8 cellular contexts compared by ENCODE assay signal in the genomic region with DNA sequence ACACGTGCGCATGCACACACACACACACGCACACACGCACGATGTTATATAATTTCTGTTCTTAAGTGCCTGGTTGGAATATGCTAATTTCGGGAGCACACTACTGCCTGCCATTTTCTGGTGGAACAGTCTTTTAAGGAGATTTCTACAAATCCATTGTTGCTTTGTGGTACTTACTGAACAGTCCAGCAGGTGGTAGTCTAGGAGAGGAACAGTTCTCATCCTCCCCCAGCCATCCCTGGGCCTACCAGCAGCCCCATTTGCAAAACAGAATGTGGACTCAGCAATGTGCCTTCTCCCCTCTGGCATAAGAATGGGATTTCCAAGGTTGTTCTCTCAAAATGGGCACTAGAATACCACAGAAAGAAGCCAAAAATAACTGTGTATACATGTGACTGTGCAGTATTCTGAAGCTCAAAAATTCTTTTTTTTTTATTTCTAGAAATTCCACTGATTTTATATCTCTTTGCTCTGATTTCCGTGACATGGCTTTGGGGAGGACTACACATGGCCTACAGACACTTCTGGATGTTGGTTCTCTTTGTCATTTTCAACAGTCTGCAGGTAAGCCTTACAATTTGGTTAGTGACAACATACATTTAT.
DNase-seq lines count a peak whose midpoint lies in the region; ATAC-seq and TF ChIP-seq lines count a peak whose summit lies in the region.

No MANE protein-coding gene starts in this region.

- H3K4me3 ChIP-seq in IMR-90 (ENCODE audit: insufficient read depth, low read depth, low read length): no peak overlapping the region
- H3K4me3 ChIP-seq in PC-9: no peak overlapping the region
- no peak overlapping the region for H3K4me3 ChIP-seq in vagina

- peak overlapping the region; percentile 32; the same call in 1 of the 2 replicates for H3K4ac ChIP-seq in IMR-90 (ENCODE audit: low read depth, low read length)

- BruUV-seq in IMR-90 (replicated peaks; lab: Mats Ljungman, UMichigan) (no TSS peak), PC-9 (replicated peaks; lab: Mats Ljungman, UMichigan) (no TSS peak)

- H3K18ac ChIP-seq in IMR-90 (ENCODE audit: low read depth, low read length): no peak overlapping the region

- peak overlapping the region; percentile 48; the same call in 1 of the 2 replicates for H2BK120ac ChIP-seq in IMR-90 (ENCODE audit: low read depth, low read length)

- in situ Hi-C loops in IMR-90 (cut with MboI; ENCODE audit: low sequenced_read_pairs): loop anchor here (10.0 kb wide), 1 partner anchor 167 kb away; no protein-coding TSS in a partner anchor

- dilution Hi-C loops in IMR-90 (cut with HindIII; ENCODE audit: low sequenced_read_pairs, unreplicated experiment): no loop called here

- POLR2A ChIA-PET in IMR-90 (lab: Charles Lee; ENCODE audit: unreplicated experiment): no interaction called here
- POLR2A ChIA-PET in PC-9 (lab: Charles Lee; ENCODE audit: unreplicated experiment): interaction anchor here (0.7 kb wide), 1 partner anchor 282 kb away, joined by 3 read pairs; no protein-coding TSS in a partner anchor

- H4K8ac ChIP-seq in IMR-90 (ENCODE audit: low read depth in 2 of 2, low read length in 2 of 2): 0 out of 4 replicates have a peak overlapping the region, but pooled peaks of 1 of the 2 experiments have one; percentile 78

- 0 out of 2 replicates have a peak overlapping the region, but pooled peaks have one; percentile 11 for H2AK5ac ChIP-seq in IMR-90 (ENCODE audit: low read depth, low read length)

- H3K27me3 ChIP-seq in IMR-90 (ENCODE audit: control insufficient read depth, insufficient read depth, low read length) (no peaks in the 10 kb centered on the region), PC-9 (ENCODE audit: insufficient read depth, low read depth) (no peaks in the 10 kb centered on the region), vagina (no peaks in the 10 kb centered on the region)

- H3K79me1 ChIP-seq in IMR-90 (ENCODE audit: low read depth in 1 of 2, low read length in 2 of 2): no peaks in the 10 kb centered on the region

- ATAC-seq in GM21717 (IDR thresholded peaks at IDR 0.05; ENCODE audit: unreplicated experiment): peak; percentile 97
- peak; percentile 100 for ATAC-seq in IMR-90 (ENCODE audit: low read depth)
- peak; percentile 97 for ATAC-seq in omental fat pad (ENCODE audit: low FRiP score)

- TF ChIP-seq RAD21 in IMR-90 (IDR thresholded peaks at IDR 0.05; ENCODE audit: low read length): peak; percentile 98

- CTCF ChIA-PET in IMR-90 (lab: Yijun Ruan, JAX) (interaction anchor here (0.6 to 3.8 kb wide), 4 partner anchors 9 to 282 kb away, joined by 3 to 20 read pairs (median 3); a partner anchor contains a TSS), PC-9 (lab: Charles Lee) (interaction anchor here (0.5 to 1.4 kb wide), 2 partner anchors 65 to 283 kb away, joined by 4 to 7 read pairs; no protein-coding TSS in a partner anchor)

- H3K27ac ChIP-seq in IMR-90 (ENCODE audit: insufficient read depth, low read length) (no peak overlapping the region), PC-9 (no peak overlapping the region), vagina (no peak overlapping the region)

- no peak overlapping the region; the same call in 1 of the 2 replicates for H3K9ac ChIP-seq in IMR-90 (ENCODE audit: low read depth, low read length)

- no peaks in the 10 kb centered on the region for H3K79me2 ChIP-seq in PC-9 (ENCODE audit: low read depth)

- H3K9me3 ChIP-seq in IMR-90 (ENCODE audit: control insufficient read depth, insufficient read depth, low read length) (no peaks in the 10 kb centered on the region), PC-9 (ENCODE audit: insufficient read depth, low read depth) (peaks cover 5% of the 10 kb centered on the region; the same call in 1 of the 2 replicates), vagina (no peaks in the 10 kb centered on the region)

- H3K23ac ChIP-seq in IMR-90 (ENCODE audit: low read depth, low read length): no peak overlapping the region

- 0 out of 2 replicates have a peak overlapping the region, but pooled peaks have one; percentile 30 for H2BK20ac ChIP-seq in IMR-90 (ENCODE audit: low read depth, low read length)

- H2AK9ac ChIP-seq in IMR-90 (replicated peaks; ENCODE audit: low read depth, low read length, poor library complexity): no peak overlapping the region

- H4K5ac ChIP-seq in IMR-90 (ENCODE audit: low read depth, low read length): no peak overlapping the region

- TF ChIP-seq CTCF in IMR-90 (conservative IDR thresholded peaks at IDR 0.05; ENCODE audit: low read depth, low read length) (peak; percentile 91), PC-9 (conservative IDR thresholded peaks at IDR 0.05) (peak; percentile 86), omental fat pad (IDR thresholded peaks at IDR 0.05) (peak in 1 of 3 donors; percentile 47), vagina (IDR thresholded peaks at IDR 0.05) (peak; percentile 73 to 88 (median 77))

- DNase-seq in GF-D8 (lab: John Stamatoyannopoulos, UW): peak; percentile 17
- peak; percentile 84 for DNase-seq in IMR-90
- peak; percentile 54 to 61 for DNase-seq in PC-9
- peak; percentile 2 for DNase-seq in activated T-helper 9 cell treated with anti-CD3 and anti-CD28 coated beads, Interleukin-2, amount 50 U/mL, for 16 hours (ENCODE audit: low read depth)
- DNase-seq in germinal center (ENCODE audit: low spot score): peak; percentile 48
- peak; percentile 55 for DNase-seq in omental fat pad (ENCODE audit: low spot score)
- DNase-seq in vagina (ENCODE audit: extremely low spot score in 2 of 2): no peak

- H4K91ac ChIP-seq in IMR-90 (ENCODE audit: insufficient read depth, low read depth, low read length): peak overlapping the region; percentile 77; the same call in 1 of the 2 replicates

- peak overlapping the region; percentile 69 for H2AFZ ChIP-seq in IMR-90 (replicated peaks; ENCODE audit: low read length, poor library complexity)
- peak overlapping the region; percentile 61; the same call in 1 of the 2 replicates for H2AFZ ChIP-seq in PC-9

- H2BK15ac ChIP-seq in IMR-90 (ENCODE audit: low read depth, low read length): peak overlapping the region; percentile 23; the same call in 1 of the 3 replicates

- no peak overlapping the region for H3K14ac ChIP-seq in IMR-90 (replicated peaks; ENCODE audit: low read depth, low read length)

- H3K9me1 ChIP-seq in IMR-90 (ENCODE audit: insufficient read depth, low read length): no peaks in the 10 kb centered on the region

- intact Hi-C loops in IMR-90 (cut with micrococcal nuclease) (loop anchor here (1.0 to 5.0 kb wide), 5 partner anchors 170 to 317 kb away; no protein-coding TSS in a partner anchor), PC-9 (cut with micrococcal nuclease; ENCODE audit: unreplicated experiment) (loop anchor here (1.0 to 5.0 kb wide), 10 partner anchors 61 to 317 kb away; a partner anchor contains a TSS), vagina (cut with DNase I) (loop anchor here (5.0 kb wide), 1 partner anchor 280 kb away; a partner anchor contains a TSS)

- H2BK5ac ChIP-seq in IMR-90 (ENCODE audit: low read depth, low read length, poor library complexity, severe bottlenecking): no peak overlapping the region

- no peaks in the 10 kb centered on the region for H3F3A ChIP-seq in PC-9 (ENCODE audit: insufficient read depth, low read depth)

- no CpG with 5 or more reads among the region's 7 CpGs for WGBS in IMR-90 (ENCODE audit: extremely low coverage in 2 of 2, insufficient read length in 1 of 2), 2 experiments

- TF ChIP-seq POLR2A in IMR-90 (IDR thresholded peaks at IDR 0.05; ENCODE audit: low read depth, low read length) (0 out of 2 replicates have a peak, but pooled peaks have one; percentile 50), vagina (IDR thresholded peaks at IDR 0.05) (no peak)

- no peaks in the 10 kb centered on the region for H3K9me2 ChIP-seq in PC-9 (ENCODE audit: insufficient read depth)

- H4K20me1 ChIP-seq in IMR-90 (ENCODE audit: insufficient read depth, low read length) (no peaks in the 10 kb centered on the region), PC-9 (ENCODE audit: insufficient read depth) (no peaks in the 10 kb centered on the region)

- H3K4me1 ChIP-seq in IMR-90 (ENCODE audit: control insufficient read depth, insufficient read depth, low read length) (no peaks in the 10 kb centered on the region), PC-9 (replicated peaks; ENCODE audit: insufficient read depth) (peaks cover 7% of the 10 kb centered on the region; the same call in 1 of the 2 replicates), vagina (peaks cover 3% of the 10 kb centered on the region)

- H3K36me3 ChIP-seq in IMR-90 (ENCODE audit: control insufficient read depth, insufficient read depth, low read length) (no peaks in the 10 kb centered on the region), PC-9 (ENCODE audit: low read depth) (no peaks in the 10 kb centered on the region), vagina (no peaks in the 10 kb centered on the region)

- H3K4me2 ChIP-seq in IMR-90 (ENCODE audit: low read depth, low read length): no peak overlapping the region
- H3K4me2 ChIP-seq in PC-9: peak overlapping the region; percentile 51

- no peak overlapping the region for H3K56ac ChIP-seq in IMR-90 (ENCODE audit: extremely low read depth, insufficient read depth, low read length)

TF ChIP-seq in IMR-90, 13 proteins besides CTCF, POLR2A, EP300 and RAD21:
- TF ChIP-seq CEBPB (IDR thresholded peaks at IDR 0.05; ENCODE audit: low read depth, low read length): no peak
- TF ChIP-seq MAFK (IDR thresholded peaks at IDR 0.05; ENCODE audit: low read depth, low read length): peak; percentile 68; the same call in 1 of the 2 replicates
- peak; percentile 99 for TF ChIP-seq SMC3 (IDR thresholded peaks at IDR 0.05; ENCODE audit: low read depth, low read length)
- TF ChIP-seq, protein P1, sequence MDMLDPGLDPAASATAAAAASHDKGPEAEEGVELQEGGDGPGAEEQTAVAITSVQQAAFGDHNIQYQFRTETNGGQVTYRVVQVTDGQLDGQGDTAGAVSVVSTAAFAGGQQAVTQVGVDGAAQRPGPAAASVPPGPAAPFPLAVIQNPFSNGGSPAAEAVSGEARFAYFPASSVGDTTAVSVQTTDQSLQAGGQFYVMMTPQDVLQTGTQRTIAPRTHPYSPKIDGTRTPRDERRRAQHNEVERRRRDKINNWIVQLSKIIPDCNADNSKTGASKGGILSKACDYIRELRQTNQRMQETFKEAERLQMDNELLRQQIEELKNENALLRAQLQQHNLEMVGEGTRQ (IDR thresholded peaks at IDR 0.05; ENCODE audit: low read depth, low read length): no peak
- no peak for TF ChIP-seq NFE2L2 (IDR thresholded peaks at IDR 0.05; ENCODE audit: low read depth, low read length)
- TF ChIP-seq MAZ (IDR thresholded peaks at IDR 0.05; ENCODE audit: borderline replicate concordance, low read depth, low read length): no peak; the same call in 1 of the 2 replicates
- peak; percentile 74; the same call in 1 of the 2 replicates for TF ChIP-seq CHD1 (IDR thresholded peaks at IDR 0.05; ENCODE audit: low read depth, low read length)
TF ChIP-seq in IMR-90: peak in this region for 3.

Comparison
In these comparisons a context has a peak if more than half of its experiments do, and no peak if none do; other contexts are left out.
1. DNase-seq: peak in GF-D8 (single experiment), IMR-90 (single experiment), PC-9 (2 of 2), activated T-helper 9 cell treated with anti-CD3 and anti-CD28 coated beads, Interleukin-2, amount 50 U/mL, for 16 hours (single experiment), germinal center (single experiment) and omental fat pad (single experiment); none in vagina (0 of 2).
2. Peak in every context shown above with its lines, with median percentiles within 50 percentile points of each other: ATAC-seq.